22 cellular contexts compared by ENCODE assay signal in genomic region chr10:110577056-110577455, GRCh38. TPM values are rescaled to one million over a fixed set of nuclear protein-coding genes. Genes with fewer than 3 reads are reported as not detected.
A peak's percentile ranks its signal among the peaks of the same experiment; 100 is the strongest.
DNase-seq lines count a peak whose midpoint lies in the region; ATAC-seq, FAIRE-seq and TF ChIP-seq lines count a peak whose summit lies in the region.
"Had no signal": no experiment of that assay in that cellular context is flagged by ENCODE, and none has a peak within 500 bp of the region (broad histone marks: within the 10 kb centered on the region; RNA-seq: fewer than 3 reads in every experiment).

No MANE protein-coding gene starts in this region.

- in situ Hi-C loops in GM23248 (cut with MboI), result no loop called here

- H2AFZ ChIP-seq in GM23248, result no peak overlapping the region
- no peak overlapping the region for H2AFZ ChIP-seq in astrocyte (ENCODE audit: low read depth, low read length)

- DNase-seq in A549 (ENCODE audit: low read depth in 1 of 2, low spot score in 1 of 2) (no peak), GM23248 (peak; percentile 29), astrocyte (ENCODE audit: low read depth) (no peak), iris pigment epithelial cell (ENCODE audit: low read depth) (peak; percentile 76)
- no peak for DNase-seq in activated CD4-positive, CD25-positive, alpha-beta regulatory T cell treated with anti-CD3 and anti-CD28 coated beads, Interleukin-2, amount 50 U/mL, for 72 hours
- DNase-seq: 8988T, H9, KBM-7, MM.1S, NCI-H1048, NCI-H1417 treated with DMSO at 0.1 percent for 48 hours, NCI-H187, NCI-H446 treated with DMSO at 0.1 percent for 48 hours, NCI-H526 treated with DMSO at 0.1 percent for 48 hours, OCI-M1 had no signal

- no peak for TF ChIP-seq RAD21 in A549 (conservative IDR thresholded peaks at IDR 0.05 in 1 of 2, IDR thresholded peaks at IDR 0.05 in 1 of 2)

- no peak for TF ChIP-seq POLR2A in A549 (IDR thresholded peaks at IDR 0.05; ENCODE audit: low read length)
- TF ChIP-seq POLR2A in gastroesophageal sphincter (IDR thresholded peaks at IDR 0.05), result no peak

- H3K4me2 ChIP-seq in A549 (no peak overlapping the region), GM23248 (ENCODE audit: unreplicated experiment) (no peak overlapping the region), astrocyte (ENCODE audit: low read length) (no peak overlapping the region)

- TF ChIP-seq EP300 in A549 (IDR thresholded peaks at IDR 0.05) (no peak), gastroesophageal sphincter (IDR thresholded peaks at IDR 0.05) (no peak)

- H3F3A ChIP-seq in GM23248 (ENCODE audit: insufficient read depth), result no peaks in the 10 kb centered on the region

- H3K4me3 Mint-ChIP-seq in astrocyte (ENCODE audit: unreplicated experiment), result no peak overlapping the region
- H3K4me3 Mint-ChIP-seq: B cell, CD14-positive monocyte, H9 had no signal

- FAIRE-seq in A549 (lab: Jason Lieb, UNC) (peak; percentile 65), astrocyte (lab: Jason Lieb, UNC) (no peak)
- FAIRE-seq: HepG2 had no signal

- no peaks in the 10 kb centered on the region for H3K9me3 Mint-ChIP-seq in astrocyte (ENCODE audit: unreplicated experiment)
- H3K9me3 Mint-ChIP-seq: CD14-positive monocyte, H9 had no signal

- POLR2A ChIA-PET in A549 (lab: Yijun Ruan, JAX), result no interaction called here

- H4K20me1 ChIP-seq in GM23248 (ENCODE audit: insufficient read depth) (no peaks in the 10 kb centered on the region), astrocyte (ENCODE audit: insufficient read depth, low read length) (peaks cover 7% of the 10 kb centered on the region)

- ATAC-seq in A549 (no peak), GM18907 (IDR thresholded peaks at IDR 0.05; ENCODE audit: unreplicated experiment) (no peak), gastroesophageal sphincter (no peak)
- ATAC-seq: HepG2, Right ventricle myocardium inferior had no signal

- H3K36me3 ChIP-seq in GM23248 (ENCODE audit: low read depth) (peaks cover 36% of the 10 kb centered on the region), astrocyte (ENCODE audit: insufficient read depth, low read length) (peaks cover 23% of the 10 kb centered on the region), gastroesophageal sphincter (peaks cover 5 to 46% of the 10 kb centered on the region in 2 donors)

- H3K79me2 ChIP-seq in GM23248 (ENCODE audit: insufficient read depth), result peaks cover 57% of the 10 kb centered on the region
- peaks cover 55% of the 10 kb centered on the region for H3K79me2 ChIP-seq in astrocyte (ENCODE audit: insufficient read depth, low read length)

- peaks cover 5% of the 10 kb centered on the region for H3K36me3 Mint-ChIP-seq in astrocyte (ENCODE audit: low read depth, unreplicated experiment)

- TF ChIP-seq CTCF in A549 (IDR thresholded peaks at IDR 0.05) (no peak), astrocyte (IDR thresholded peaks at IDR 0.05; ENCODE audit: insufficient read depth, low read depth, low read length) (no peak), gastroesophageal sphincter (IDR thresholded peaks at IDR 0.05) (no peak)

- WGBS in A549 (ENCODE audit: missing lambda C conversion rate), result 84% methylated on average over 3 of the region's 3 CpGs
- WGBS in GM23248 (ENCODE audit: low coverage in 1 of 2, low lambda C conversion rate in 2 of 2, missing lambda C conversion rate in 2 of 2), 2 experiments, result 38 to 43% methylated on average over 3 of the region's 3 CpGs
- WGBS in gastroesophageal sphincter (ENCODE audit: low coverage in 1 of 2), 2 donors, result 39 to 52% methylated on average over 3 of the region's 3 CpGs

- peaks cover 26% of the 10 kb centered on the region; the same call in 2 of the 3 replicates for H3K4me1 ChIP-seq in A549
- peaks cover 18% of the 10 kb centered on the region for H3K4me1 ChIP-seq in GM23248 (ENCODE audit: insufficient read depth)
- peaks cover 2% of the 10 kb centered on the region for H3K4me1 ChIP-seq in astrocyte (ENCODE audit: insufficient read depth, low read length)
- H3K4me1 ChIP-seq in gastroesophageal sphincter, result peaks cover 0 to 47% (median 0%) of the 10 kb centered on the region in 3 donors

- H3K27ac Mint-ChIP-seq in astrocyte (ENCODE audit: unreplicated experiment), result no peak overlapping the region
- H3K27ac Mint-ChIP-seq: B cell, H9 had no signal

- no peaks in the 10 kb centered on the region for H3K27me3 Mint-ChIP-seq in astrocyte (ENCODE audit: low read depth, unreplicated experiment)
- H3K27me3 Mint-ChIP-seq: B cell had no signal

- H3K27ac ChIP-seq in A549 (no peak overlapping the region), GM23248 (peak overlapping the region; percentile 25), astrocyte (ENCODE audit: low read depth, low read length) (peak overlapping the region; percentile 34), gastroesophageal sphincter (no peak overlapping the region)
- H3K27ac ChIP-seq: HL-60 had no signal

- H3K27me3 ChIP-seq in GM23248 (replicated peaks; ENCODE audit: insufficient read depth) (no peaks in the 10 kb centered on the region), astrocyte (ENCODE audit: insufficient read depth, low read length) (no peaks in the 10 kb centered on the region), gastroesophageal sphincter (no peaks in the 10 kb centered on the region)

- peaks cover 6% of the 10 kb centered on the region for H3K4me1 Mint-ChIP-seq in astrocyte (ENCODE audit: low read depth, unreplicated experiment)

- no peak overlapping the region for H3K4me3 ChIP-seq in A549
- H3K4me3 ChIP-seq in GM23248, result no peak overlapping the region
- no peak overlapping the region for H3K4me3 ChIP-seq in astrocyte (ENCODE audit: insufficient read depth, low read depth, low read length)
- no peak overlapping the region for H3K4me3 ChIP-seq in gastroesophageal sphincter

- no peak overlapping the region for H3K9ac ChIP-seq in GM23248
- no peak overlapping the region for H3K9ac ChIP-seq in astrocyte (ENCODE audit: low read length)

- H3K9me2 ChIP-seq in GM23248 (ENCODE audit: insufficient read depth), result no peaks in the 10 kb centered on the region

- H3K9me3 ChIP-seq in A549 (no peaks in the 10 kb centered on the region), GM23248 (ENCODE audit: low read depth) (no peaks in the 10 kb centered on the region), astrocyte (ENCODE audit: insufficient read depth, low read depth, low read length) (no peaks in the 10 kb centered on the region), gastroesophageal sphincter (no peaks in the 10 kb centered on the region)

- CTCF ChIA-PET in A549 (lab: Yijun Ruan, JAX), result interaction anchor here (0.6 to 1.6 kb wide), 4 partner anchors 10 to 95 kb away, joined by 3 to 4 read pairs (median 4); partner anchors contain the start of gene SMC3

TF ChIP-seq in A549, 52 proteins besides CTCF, POLR2A, EP300 and RAD21 (continues in another document):
- TF ChIP-seq PHF8 (IDR thresholded peaks at IDR 0.05; ENCODE audit: borderline replicate concordance, low read depth) (no peak), MAZ (IDR thresholded peaks at IDR 0.05; ENCODE audit: borderline replicate concordance, low read depth, low read length) (no peak), RARB (CRISPR knock-in tag; IDR thresholded peaks at IDR 0.05) (no peak), CEBPB (IDR thresholded peaks at IDR 0.05) (no peak), ELK1 (IDR thresholded peaks at IDR 0.05; ENCODE audit: low read depth, low read length) (no peak), ZFP36 (IDR thresholded peaks at IDR 0.05; ENCODE audit: borderline replicate concordance, partially characterized antibody) (no peak), USF2 (IDR thresholded peaks at IDR 0.05) (no peak), GATA3 (IDR thresholded peaks at IDR 0.05; ENCODE audit: borderline replicate concordance) (no peak), BCL3 (IDR thresholded peaks at IDR 0.05) (no peak), SREBF2 (IDR thresholded peaks at IDR 0.05) (no peak), EHF (CRISPR knock-in tag; IDR thresholded peaks at IDR 0.05) (no peak)

RNA-seq across cellular contexts. Expression of gene SMC3, which starts 9.6 kb away (rescaled TPM):
- polyA plus RNA-seq in A549 (2011; rRNA removed) (39.2 and 59.5 TPM in 2 replicates), A549 (2017; fragmentation: RNase III; extraction: RNeasy Plus Mini Kit Qiagen cat#74134 plus additional on column Dnase treatment) (60.0 to 60.7 TPM (median 60.5 TPM) in 3 replicates), GM23248 (2016; fragmentation: Nextera tagmentation; extraction: Ambion mirVana) (57.7 and 60.5 TPM in 2 replicates)
- 11.2 and 14.2 TPM in 2 replicates for polyA plus RNA-seq in A549 (2012; cell fraction: cytosol; rRNA removed)
- 6.6 and 9.9 TPM in 2 replicates for polyA plus RNA-seq in A549 (2012; cell fraction: nucleus; rRNA removed)
- polyA minus RNA-seq in A549 (2011; rRNA and poly(A)+ RNA removed), result 9.1 and 10.0 TPM in 2 replicates
- 14.4 and 17.8 TPM in 2 replicates for total RNA-seq in GM23248 (2014; rRNA removed; shearing (Covaris generic))
- total RNA-seq in astrocyte (24.8 and 27.2 TPM in 2 replicates), gastroesophageal sphincter (10 to 100 TPM; 35.5 to 62.0 (median 42.8) TPM)

Comparison
In these comparisons a context has a peak if more than half of its experiments do, and no peak if none do; other contexts are left out.
1. DNase-seq: peak in GM23248 (single experiment) and iris pigment epithelial cell (single experiment); none in A549 (0 of 2), astrocyte (single experiment) and activated CD4-positive, CD25-positive, alpha-beta regulatory T cell treated with anti-CD3 and anti-CD28 coated beads, Interleukin-2, amount 50 U/mL, for 72 hours (single experiment).
2. H3K27ac ChIP-seq: peak in GM23248 (single experiment) and astrocyte (single experiment); none in A549 (0 of 2) and gastroesophageal sphincter (0 of 4).